Comparison of ENCODE assay signal across 18 cellular contexts in genomic region chr10:5485290-5485689, GRCh38. TPM values are rescaled to one million over a fixed set of nuclear protein-coding genes. Genes with fewer than 3 reads are reported as not detected.
DNase-seq lines count a peak whose midpoint lies in the region; ATAC-seq, FAIRE-seq and TF ChIP-seq lines count a peak whose summit lies in the region.
"Had no signal": no experiment of that assay in that cellular context is flagged by ENCODE, and none has a peak within 500 bp of the region (broad histone marks: within the 10 kb centered on the region; RNA-seq: fewer than 3 reads in every experiment).

No MANE protein-coding gene starts in this region.

- TF ChIP-seq EP300 in K562 (IDR thresholded peaks at IDR 0.05; ENCODE audit: low read length) = no peak
- TF ChIP-seq EP300 in HepG2 (IDR thresholded peaks at IDR 0.05; ENCODE audit: low read depth in 2 of 2, low read length in 2 of 2) = no peak
- no peak for TF ChIP-seq EP300 in HepG2 (CRISPR knock-in tag; IDR thresholded peaks at IDR 0.05; ENCODE audit: borderline replicate concordance)

- H3K9me3 ChIP-seq in K562 (replicated peaks; ENCODE audit: control insufficient read depth, insufficient read depth, low read depth, low read length) = no peaks in the 10 kb centered on the region
- H3K9me3 ChIP-seq in HepG2 (ENCODE audit: low read length) = no peaks in the 10 kb centered on the region
- no peaks in the 10 kb centered on the region for H3K9me3 ChIP-seq in breast epithelium
- H3K9me3 ChIP-seq: A549 had no signal

- TF ChIP-seq RAD21 in K562 (CRISPR knock-in tag; conservative IDR thresholded peaks at IDR 0.05 in 1 of 2, IDR thresholded peaks at IDR 0.05 in 1 of 2) (no peak), HepG2 (CRISPR knock-in tag; IDR thresholded peaks at IDR 0.05) (no peak)

- H3K4me1 Mint-ChIP-seq in activated CD4-positive, alpha-beta T cell treated with anti-CD3 and anti-CD28 coated beads, Interleukin-2, amount 10 ng/mL, durations not matched to agents 7 days and 5 days = peaks cover 4% of the 10 kb centered on the region

- peak; percentile 15 for FAIRE-seq in K562 (lab: Jason Lieb, UNC)
- no peak for FAIRE-seq in HepG2 (lab: Jason Lieb, UNC)
- FAIRE-seq: HTR-8/SVneo had no signal

- H2AFZ ChIP-seq in K562 (ENCODE audit: low read depth, low read length) = no peak overlapping the region
- H2AFZ ChIP-seq in HepG2 (ENCODE audit: low read length) = no peak overlapping the region

- H3K9ac ChIP-seq in K562 (ENCODE audit: insufficient read depth in 1 of 2, low read depth in 2 of 2, low read length in 2 of 2) (peak overlapping the region; percentile 79 to 96; a peak in 3 of 4 replicates), HepG2 (ENCODE audit: insufficient read depth, low read depth, low read length) (no peak overlapping the region)

- H3K36me3 ChIP-seq in K562 (ENCODE audit: control insufficient read depth, insufficient read depth, low read length) (peaks cover 22% of the 10 kb centered on the region), HepG2 (replicated peaks in 1 of 2; ENCODE audit: control insufficient read depth in 1 of 2, insufficient read depth in 2 of 2, low read length in 2 of 2) (no peaks in the 10 kb centered on the region), breast epithelium (no peaks in the 10 kb centered on the region)

- POLR2A ChIA-PET in activated CD4-positive, alpha-beta T cell treated with anti-CD3 and anti-CD28 coated beads, Interleukin-2, amount 10 ng/mL, durations not matched to agents 7 days and 5 days (lab: Charles Lee) = no interaction called here
- POLR2A ChIA-PET in K562 (lab: Yijun Ruan, JAX) (interaction anchor here (0.7 to 1.9 kb wide), 10 partner anchors 8 to 273 kb away, joined by 3 to 6 read pairs (median 3); no protein-coding TSS in a partner anchor), HepG2 (lab: Yijun Ruan, JAX) (no interaction called here)

- BruUV-seq in K562 (replicated peaks; lab: Mats Ljungman, UMichigan) (no TSS peak), HepG2 (replicated peaks; lab: Mats Ljungman, UMichigan) (no TSS peak)

- intact Hi-C loops in K562 (cut with micrococcal nuclease) (no loop called here), HepG2 (cut with micrococcal nuclease; ENCODE audit: unreplicated experiment) (no loop called here), breast epithelium (cut with DNase I; ENCODE audit: low total_unique reads) (no loop called here)

- ATAC-seq in K562 (no peak), HepG2 (no peak)

- DNase-seq in activated CD4-positive, alpha-beta T cell treated with anti-CD3 and anti-CD28 coated beads, Interleukin-2, amount 10 ng/mL, durations not matched to agents 7 days and 5 days = no peak
- DNase-seq in activated CD4-positive, alpha-beta T cell treated with anti-CD3 and anti-CD28 coated beads, Interleukin-2, amount 50 U/mL, for 4 hours = no peak
- no peak for DNase-seq in K562 (ENCODE audit: extremely low read depth in 1 of 4, low spot score in 3 of 4)
- no peak for DNase-seq in HepG2 (ENCODE audit: low spot score)
- no peak for DNase-seq in activated CD8-positive, alpha-beta memory T cell treated with anti-CD3 and anti-CD28 coated beads, Interleukin-2, amount 50 U/mL, for 4 hours
- DNase-seq in breast epithelium (ENCODE audit: low spot score in 2 of 2) = no peak
- DNase-seq in T-helper 2 cell = no peak
- DNase-seq: AML-193; Calu3; CD4-positive, alpha-beta T cell; DMS79 treated with DMSO at 0.1 percent for 48 hours; GF-D8; GOT3; H9 had no signal

- 17% methylated on average over 13 of the region's 14 CpGs for WGBS in K562 (ENCODE audit: insufficient coverage, low coverage, missing lambda C conversion rate)
- WGBS in HepG2 (ENCODE audit: low lambda C conversion rate) = 53% methylated on average over 14 of the region's 14 CpGs

- H3K27me3 ChIP-seq in K562 (ENCODE audit: control insufficient read depth in 2 of 2, insufficient read depth in 2 of 2, low read length in 2 of 2) = no peaks in the 10 kb centered on the region
- peaks cover 2 to 36% of the 10 kb centered on the region in 2 experiments; a peak in 3 of 5 replicates for H3K27me3 ChIP-seq in HepG2 (ENCODE audit: control insufficient read depth in 1 of 2, insufficient read depth in 2 of 2, low read length in 2 of 2)
- no peaks in the 10 kb centered on the region for H3K27me3 ChIP-seq in breast epithelium

- peaks cover 80% of the 10 kb centered on the region for H3K79me2 ChIP-seq in K562 (ENCODE audit: control insufficient read depth, insufficient read depth, low read length)
- H3K79me2 ChIP-seq in HepG2 (ENCODE audit: insufficient read depth, low read length) = no peaks in the 10 kb centered on the region

- H3K4me2 ChIP-seq in K562 (ENCODE audit: insufficient read depth, low read length) = peak overlapping the region; percentile 93
- H3K4me2 ChIP-seq in HepG2 (ENCODE audit: low read depth, low read length) = no peak overlapping the region
- H3K4me2 ChIP-seq: A549 had no signal

- H3K9me3 Mint-ChIP-seq in activated CD4-positive, alpha-beta T cell treated with anti-CD3 and anti-CD28 coated beads, Interleukin-2, amount 10 ng/mL, durations not matched to agents 7 days and 5 days = no peaks in the 10 kb centered on the region
- H3K9me3 Mint-ChIP-seq: CD4-positive, alpha-beta T cell had no signal

- H4K20me1 ChIP-seq in K562 (replicated peaks; ENCODE audit: control insufficient read depth, insufficient read depth, low read length) = no peaks in the 10 kb centered on the region
- no peaks in the 10 kb centered on the region for H4K20me1 ChIP-seq in HepG2 (ENCODE audit: insufficient read depth, low read length)

- peak overlapping the region; percentile 43 for H3K4me3 ChIP-seq in K562
- H3K4me3 ChIP-seq in HepG2 (replicated peaks in 1 of 3; ENCODE audit: insufficient read depth in 1 of 3, low read depth in 2 of 3, low read length in 3 of 3) = no peak overlapping the region
- no peak overlapping the region for H3K4me3 ChIP-seq in breast epithelium
- H3K4me3 ChIP-seq: A549 had no signal

- CTCF ChIA-PET in activated CD4-positive, alpha-beta T cell treated with anti-CD3 and anti-CD28 coated beads, Interleukin-2, amount 10 ng/mL, durations not matched to agents 7 days and 5 days (lab: Charles Lee) = interaction anchor here (1.2 kb wide), 1 partner anchor 82 kb away, joined by 3 read pairs; no protein-coding TSS in a partner anchor
- CTCF ChIA-PET in K562 (lab: Yijun Ruan, JAX; ENCODE audit: low intra/inter-chr PET ratio) (no interaction called here), HepG2 (lab: Yijun Ruan, JAX; ENCODE audit: low intra/inter-chr PET ratio, low total read pairs) (no interaction called here)

- in situ Hi-C loops in K562 (cut with MboI) (no loop called here), HepG2 (cut with HindIII; ENCODE audit: extremely low pct_ligation_motif_present, low pct_unique_long_range_greater_than_20kb) (no loop called here)

- H3K36me3 Mint-ChIP-seq in activated CD4-positive, alpha-beta T cell treated with anti-CD3 and anti-CD28 coated beads, Interleukin-2, amount 10 ng/mL, durations not matched to agents 7 days and 5 days (ENCODE audit: low read depth) = no peaks in the 10 kb centered on the region

- TF ChIP-seq POLR2A in K562 (conservative IDR thresholded peaks at IDR 0.05) = no peak
- TF ChIP-seq POLR2A in HepG2 (IDR thresholded peaks at IDR 0.05; ENCODE audit: insufficient read depth in 1 of 2, low read depth in 2 of 2, low read length in 2 of 2) = no peak
- no peak for TF ChIP-seq POLR2A in breast epithelium (IDR thresholded peaks at IDR 0.05)

- H3K4me3 Mint-ChIP-seq in activated CD4-positive, alpha-beta T cell treated with anti-CD3 and anti-CD28 coated beads, Interleukin-2, amount 10 ng/mL, durations not matched to agents 7 days and 5 days = no peak overlapping the region
- H3K4me3 Mint-ChIP-seq: CD4-positive, alpha-beta T cell; H9 had no signal

- no peaks in the 10 kb centered on the region for H3K9me1 ChIP-seq in K562 (ENCODE audit: control insufficient read depth, insufficient read depth, low read length)

- H3K27ac Mint-ChIP-seq in activated CD4-positive, alpha-beta T cell treated with anti-CD3 and anti-CD28 coated beads, Interleukin-2, amount 10 ng/mL, durations not matched to agents 7 days and 5 days = peak overlapping the region; percentile 9
- H3K27ac Mint-ChIP-seq: CD4-positive, alpha-beta T cell; H9 had no signal

- H3K27ac ChIP-seq in K562 (ENCODE audit: extremely low read depth, low read depth, low read length) (no peak overlapping the region; the same call in 2 of the 3 replicates), HepG2 (ENCODE audit: extremely low read length, insufficient read depth, low read length) (no peak overlapping the region), breast epithelium (no peak overlapping the region)
- H3K27ac ChIP-seq: C4-2B had no signal

- H3K27me3 Mint-ChIP-seq in activated CD4-positive, alpha-beta T cell treated with anti-CD3 and anti-CD28 coated beads, Interleukin-2, amount 10 ng/mL, durations not matched to agents 7 days and 5 days = peaks cover 6% of the 10 kb centered on the region
- H3K27me3 Mint-ChIP-seq: CD4-positive, alpha-beta T cell had no signal

- TF ChIP-seq CTCF in K562 (IDR thresholded peaks at IDR 0.05 in 2 of 3, conservative IDR thresholded peaks at IDR 0.05 in 1 of 3; ENCODE audit: insufficient read depth in 2 of 3, low read depth in 1 of 3, low read length in 3 of 3) = no peak
- TF ChIP-seq CTCF in HepG2 (CRISPR knock-in tag; IDR thresholded peaks at IDR 0.05) = no peak
- TF ChIP-seq CTCF in breast epithelium (IDR thresholded peaks at IDR 0.05) = no peak

- H3K4me1 ChIP-seq in K562 (replicated peaks in 1 of 2; ENCODE audit: control insufficient read depth in 2 of 2, insufficient read depth in 2 of 2, low read length in 2 of 2) (peaks cover 48 to 65% of the 10 kb centered on the region in 2 experiments), HepG2 (ENCODE audit: insufficient read depth, low read length) (peaks cover 69% of the 10 kb centered on the region), breast epithelium (peaks cover 0 to 3% of the 10 kb centered on the region in 2 donors)
- H3K4me1 ChIP-seq: A549 had no signal

RNA-seq across cellular contexts. Expression of gene CALML5, which starts 14.1 kb away (rescaled TPM):
- not detected for total RNA-seq in activated CD4-positive, alpha-beta T cell treated with anti-CD3 and anti-CD28 coated beads, Interleukin-2, amount 10 ng/mL, durations not matched to agents 7 days and 5 days
- not detected in 2 replicates for total RNA-seq in K562 (2011; cell fraction: chromatin; rRNA removed; ENCODE audit: low replicate concordance)
- total RNA-seq in K562 (2011; cell fraction: nucleolus; rRNA removed) = not detected in 2 replicates
- not detected in 2 replicates for total RNA-seq in K562 (2011; cell fraction: nucleoplasm; rRNA removed)
- total RNA-seq in K562 (2014; rRNA removed) = not detected in 2 replicates
- not detected in 2 replicates for total RNA-seq in K562 (2014; rRNA removed; fragmentation: Illumina TruSeq; extraction: Trizol)
- total RNA-seq in K562 (2015; rRNA removed; fragmentation: Illumina TruSeq; extraction: Trizol) = not detected in 2 replicates
- not detected in 2 replicates for total RNA-seq in K562 (2021)
- not detected in 2 replicates for polyA plus RNA-seq in K562 (2011; rRNA removed)
- polyA plus RNA-seq in K562 (2011; cell fraction: cytosol; rRNA removed) = not detected in 2 replicates
- polyA plus RNA-seq in K562 (2011; cell fraction: nucleus; rRNA removed) = not detected in 2 replicates
- polyA plus RNA-seq in K562 (2012) = not detected in 2 replicates
- not detected in 2 replicates for polyA plus RNA-seq in K562 (2014; fragmentation: Illumina TruSeq; extraction: Trizol)
- not detected for polyA plus RNA-seq in K562 (2014; fragmentation: Nextera tagmentation; extraction: Ambion mirVana)
- polyA plus RNA-seq in K562 (2014; rRNA removed) = not detected in 2 replicates
- not detected in 2 replicates for polyA minus RNA-seq in K562 (2011; rRNA and poly(A)+ RNA removed)
- not detected in 2 replicates for polyA minus RNA-seq in K562 (2011; cell fraction: cytosol; rRNA and poly(A)+ RNA removed)
- polyA minus RNA-seq in K562 (2011; cell fraction: nucleus; rRNA and poly(A)+ RNA removed) = not detected in 2 replicates
- total RNA-seq in HepG2 (2016; rRNA removed; fragmentation: Illumina TruSeq; extraction: Trizol) = not detected in 2 replicates
- not detected in 2 replicates for total RNA-seq in HepG2 (2016; cell fraction: cytosol; rRNA removed; fragmentation: Illumina TruSeq; extraction: Trizol; ENCODE audit: low read depth)
- total RNA-seq in HepG2 (2016; cell fraction: insoluble cytoplasmic fraction; rRNA removed; fragmentation: Illumina TruSeq; extraction: Trizol) = not detected in 2 replicates
- not detected in 2 replicates for total RNA-seq in HepG2 (2016; cell fraction: membrane; rRNA removed; fragmentation: Illumina TruSeq; extraction: Trizol)
- not detected in 2 replicates for total RNA-seq in HepG2 (2016; cell fraction: nucleus; rRNA removed; fragmentation: Illumina TruSeq; extraction: Trizol)
- not detected in 2 replicates for polyA plus RNA-seq in HepG2 (2011; rRNA removed)
- polyA plus RNA-seq in HepG2 (2011; cell fraction: cytosol; rRNA removed) = not detected in 2 replicates
- polyA plus RNA-seq in HepG2 (2011; cell fraction: nucleus; rRNA removed) = not detected in 2 replicates
- not detected in 2 replicates for polyA plus RNA-seq in HepG2 (2012)
- polyA plus RNA-seq in HepG2 (2016; cell fraction: cytosol; fragmentation: Illumina TruSeq; extraction: Trizol; ENCODE audit: low read depth) = not detected in 2 replicates
- not detected in 2 replicates for polyA plus RNA-seq in HepG2 (2016; cell fraction: insoluble cytoplasmic fraction; fragmentation: Illumina TruSeq; extraction: Trizol; ENCODE audit: low read depth)
- not detected in 2 replicates for polyA plus RNA-seq in HepG2 (2016; cell fraction: membrane; fragmentation: Illumina TruSeq; extraction: Trizol; ENCODE audit: low read depth)
- polyA plus RNA-seq in HepG2 (2016; cell fraction: nucleus; fragmentation: Illumina TruSeq; extraction: Trizol; ENCODE audit: insufficient read depth, low read depth) = not detected in 2 replicates
- polyA minus RNA-seq in HepG2 (2011; rRNA and poly(A)+ RNA removed; ENCODE audit: low replicate concordance) = not detected in 2 replicates
- not detected in 2 replicates for polyA minus RNA-seq in HepG2 (2011; cell fraction: cytosol; rRNA and poly(A)+ RNA removed)
- not detected in 2 replicates for polyA minus RNA-seq in HepG2 (2011; cell fraction: nucleus; rRNA and poly(A)+ RNA removed)
- 10 to 100 TPM in 2 of 3 donors, not detected in 1; 31.0 to 31.1 TPM for total RNA-seq in breast epithelium
- total RNA-seq: Calu3; CD4-positive, alpha-beta T cell; H9 had no signal
- polyA plus RNA-seq: A549, BJ had no signal

RNA-seq across cellular contexts. Expression of gene CALML3, which starts 39.5 kb away (rescaled TPM):
- not detected for total RNA-seq in activated CD4-positive, alpha-beta T cell treated with anti-CD3 and anti-CD28 coated beads, Interleukin-2, amount 10 ng/mL, durations not matched to agents 7 days and 5 days
- total RNA-seq in K562 (2011; cell fraction: chromatin; rRNA removed; ENCODE audit: low replicate concordance) = not detected in 2 replicates
- total RNA-seq in K562 (2011; cell fraction: nucleolus; rRNA removed) = not detected in 2 replicates
- total RNA-seq in K562 (2011; cell fraction: nucleoplasm; rRNA removed) = not detected in 2 replicates
- not detected in 2 replicates for total RNA-seq in K562 (2014; rRNA removed)
- not detected in 2 replicates for total RNA-seq in K562 (2014; rRNA removed; fragmentation: Illumina TruSeq; extraction: Trizol)
- total RNA-seq in K562 (2015; rRNA removed; fragmentation: Illumina TruSeq; extraction: Trizol) = not detected in 2 replicates
- total RNA-seq in K562 (2021) = not detected in 2 replicates
- polyA plus RNA-seq in K562 (2011; rRNA removed) = not detected in 2 replicates
- not detected in 2 replicates for polyA plus RNA-seq in K562 (2011; cell fraction: cytosol; rRNA removed)
- polyA plus RNA-seq in K562 (2011; cell fraction: nucleus; rRNA removed) = not detected in 2 replicates
- polyA plus RNA-seq in K562 (2012) = not detected in 2 replicates
- not detected in 2 replicates for polyA plus RNA-seq in K562 (2014; fragmentation: Illumina TruSeq; extraction: Trizol)
- polyA plus RNA-seq in K562 (2014; fragmentation: Nextera tagmentation; extraction: Ambion mirVana) = not detected
- polyA plus RNA-seq in K562 (2014; rRNA removed) = not detected in 2 replicates
- not detected in 2 replicates for polyA minus RNA-seq in K562 (2011; rRNA and poly(A)+ RNA removed)
- polyA minus RNA-seq in K562 (2011; cell fraction: cytosol; rRNA and poly(A)+ RNA removed) = not detected in 2 replicates
- polyA minus RNA-seq in K562 (2011; cell fraction: nucleus; rRNA and poly(A)+ RNA removed) = not detected in 2 replicates
- not detected in 2 replicates for total RNA-seq in HepG2 (2016; rRNA removed; fragmentation: Illumina TruSeq; extraction: Trizol)
- not detected in 2 replicates for total RNA-seq in HepG2 (2016; cell fraction: cytosol; rRNA removed; fragmentation: Illumina TruSeq; extraction: Trizol; ENCODE audit: low read depth)
- not detected in 2 replicates for total RNA-seq in HepG2 (2016; cell fraction: insoluble cytoplasmic fraction; rRNA removed; fragmentation: Illumina TruSeq; extraction: Trizol)
- not detected in 2 replicates for total RNA-seq in HepG2 (2016; cell fraction: membrane; rRNA removed; fragmentation: Illumina TruSeq; extraction: Trizol)
- not detected in 2 replicates for total RNA-seq in HepG2 (2016; cell fraction: nucleus; rRNA removed; fragmentation: Illumina TruSeq; extraction: Trizol)
- polyA plus RNA-seq in HepG2 (2011; rRNA removed) = not detected in 2 replicates
- polyA plus RNA-seq in HepG2 (2011; cell fraction: cytosol; rRNA removed) = not detected in 2 replicates
- polyA plus RNA-seq in HepG2 (2011; cell fraction: nucleus; rRNA removed) = not detected in 2 replicates
- not detected in 2 replicates for polyA plus RNA-seq in HepG2 (2012)
- not detected in 2 replicates for polyA plus RNA-seq in HepG2 (2016; cell fraction: cytosol; fragmentation: Illumina TruSeq; extraction: Trizol; ENCODE audit: low read depth)
- not detected in 2 replicates for polyA plus RNA-seq in HepG2 (2016; cell fraction: insoluble cytoplasmic fraction; fragmentation: Illumina TruSeq; extraction: Trizol; ENCODE audit: low read depth)
- not detected in 2 replicates for polyA plus RNA-seq in HepG2 (2016; cell fraction: membrane; fragmentation: Illumina TruSeq; extraction: Trizol; ENCODE audit: low read depth)
- not detected in 2 replicates for polyA plus RNA-seq in HepG2 (2016; cell fraction: nucleus; fragmentation: Illumina TruSeq; extraction: Trizol; ENCODE audit: insufficient read depth, low read depth)
- polyA minus RNA-seq in HepG2 (2011; rRNA and poly(A)+ RNA removed; ENCODE audit: low replicate concordance) = not detected in 2 replicates
- polyA minus RNA-seq in HepG2 (2011; cell fraction: cytosol; rRNA and poly(A)+ RNA removed) = not detected in 2 replicates
- polyA minus RNA-seq in HepG2 (2011; cell fraction: nucleus; rRNA and poly(A)+ RNA removed) = not detected in 2 replicates
- total RNA-seq in breast epithelium = 10 to 100 TPM in 1 of 3 donors, 1 to 10 TPM in 1, not detected in 1; 3.6 to 13.5 TPM
- total RNA-seq: Calu3; CD4-positive, alpha-beta T cell; H9 had no signal
- polyA plus RNA-seq: A549, BJ had no signal
